In the genomic region with DNA sequence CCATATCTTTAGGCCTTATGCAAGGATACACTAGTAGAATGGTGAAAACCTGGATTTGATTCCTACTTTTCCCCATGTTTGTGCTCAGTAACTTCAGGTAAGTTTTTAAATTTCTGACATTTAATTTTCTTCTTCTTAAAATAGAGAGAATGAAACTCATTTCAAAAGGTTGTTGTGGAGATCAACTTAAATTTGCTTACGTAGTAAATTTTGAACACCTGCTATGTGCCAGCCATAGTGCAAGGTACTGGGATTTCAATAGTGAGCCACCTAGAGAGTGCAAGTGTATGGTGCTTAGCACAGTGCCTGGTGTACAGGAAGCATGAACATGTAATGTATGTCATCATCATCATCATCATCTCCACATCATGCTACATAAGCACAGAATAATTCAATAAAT, we compare ENCODE assay signal across 2 cellular contexts.
TF ChIP-seq lines count a peak whose summit lies in the region.

No MANE protein-coding gene starts in this region.

TF ChIP-seq in IMR-90, 13 proteins besides CTCF, POLR2A, EP300 and RAD21:
- no peak for TF ChIP-seq MAZ (IDR thresholded peaks at IDR 0.05; ENCODE audit: borderline replicate concordance, low read depth, low read length)
- TF ChIP-seq MAFK (IDR thresholded peaks at IDR 0.05; ENCODE audit: low read depth, low read length) = peak; percentile 21; the same call in 1 of the 2 replicates

TF ChIP-seq in K562, 482 proteins besides CTCF, POLR2A, EP300 and RAD21:
- TF ChIP-seq MAFF (IDR thresholded peaks at IDR 0.05; ENCODE audit: low read length) (peak; percentile 47; the same call in 1 of the 2 replicates), C11orf30 (IDR thresholded peaks at IDR 0.05; ENCODE audit: low read depth) (peak; percentile 48; the same call in 1 of the 2 replicates), ZNF316 (IDR thresholded peaks at IDR 0.05) (peak; percentile 65), MAFK (IDR thresholded peaks at IDR 0.05; ENCODE audit: low read length) (peak; percentile 39; the same call in 1 of the 2 replicates), BRCA1 (IDR thresholded peaks at IDR 0.05) (no peak), BRCA1 (CRISPR knock-in tag; IDR thresholded peaks at IDR 0.05) (no peak), MYBL2 (IDR thresholded peaks at IDR 0.05; ENCODE audit: low read depth) (no peak), MYBL2 (CRISPR knock-in tag; IDR thresholded peaks at IDR 0.05; ENCODE audit: borderline replicate concordance) (no peak)
- TF ChIP-seq, protein P1, sequence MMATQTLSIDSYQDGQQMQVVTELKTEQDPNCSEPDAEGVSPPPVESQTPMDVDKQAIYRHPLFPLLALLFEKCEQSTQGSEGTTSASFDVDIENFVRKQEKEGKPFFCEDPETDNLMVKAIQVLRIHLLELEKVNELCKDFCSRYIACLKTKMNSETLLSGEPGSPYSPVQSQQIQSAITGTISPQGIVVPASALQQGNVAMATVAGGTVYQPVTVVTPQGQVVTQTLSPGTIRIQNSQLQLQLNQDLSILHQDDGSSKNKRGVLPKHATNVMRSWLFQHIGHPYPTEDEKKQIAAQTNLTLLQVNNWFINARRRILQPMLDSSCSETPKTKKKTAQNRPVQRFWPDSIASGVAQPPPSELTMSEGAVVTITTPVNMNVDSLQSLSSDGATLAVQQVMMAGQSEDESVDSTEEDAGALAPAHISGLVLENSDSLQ (IDR thresholded peaks at IDR 0.05) = no peak
TF ChIP-seq in K562: peak in this region for 4.
